17 cellular contexts compared by ENCODE assay signal in genomic region chr2:17543848-17544645, GRCh38. TPM values are rescaled to one million over a fixed set of nuclear protein-coding genes. Genes with fewer than 3 reads are reported as not detected.
DNase-seq lines count a peak whose midpoint lies in the region; ATAC-seq, FAIRE-seq and TF ChIP-seq lines count a peak whose summit lies in the region.
"Had no signal": no experiment of that assay in that cellular context is flagged by ENCODE, and none has a peak within 500 bp of the region (broad histone marks: within the 10 kb centered on the region; RNA-seq: fewer than 3 reads in every experiment).

No MANE protein-coding gene starts in this region.

- no peak overlapping the region for H3K27ac Mint-ChIP-seq in CD8-positive, alpha-beta memory T cell
- H3K27ac Mint-ChIP-seq: activated T-cell treated with anti-CD3 and anti-CD28 coated beads, Interleukin-2, amount 50 U/mL, for 72 hours; CD4-positive, alpha-beta T cell; natural killer cell had no signal

- H3K9me3 Mint-ChIP-seq in CD8-positive, alpha-beta memory T cell = peaks cover 0 to 12% (median 4%) of the 10 kb centered on the region in 5 donors
- H3K9me3 Mint-ChIP-seq: CD4-positive, alpha-beta T cell had no signal

- CTCF ChIA-PET in CD8-positive, alpha-beta memory T cell (lab: Charles Lee) = no interaction called here

- DNase-seq in astrocyte of the spinal cord (ENCODE audit: low read depth, low spot score) (peak; percentile 55), foreskin keratinocyte (peak; percentile 54 to 76), smooth muscle cell (lab: John Stamatoyannopoulos, UW; ENCODE audit: unreplicated experiment) (no peak), left cardiac atrium (no peak), GM12892 (ENCODE audit: insufficient read length) (no peak)
- no peak for DNase-seq in CD8-positive, alpha-beta memory T cell
- DNase-seq: activated CD4-positive, alpha-beta T cell treated with anti-CD3 and anti-CD28 coated beads for 48 hours; activated T-cell treated with anti-CD3 and anti-CD28 coated beads, Interleukin-2, amount 50 U/mL, for 72 hours; body of pancreas; CD4-positive, alpha-beta T cell; natural killer cell; PC-9; T-helper 1 cell had no signal

- peak overlapping the region; percentile 47 for H3K4me2 ChIP-seq in smooth muscle cell
- H3K4me2 ChIP-seq: PC-9 had no signal

- WGBS in smooth muscle cell (ENCODE audit: low lambda C conversion rate) = 50% methylated on average over 3 of the region's 3 CpGs

- H3K36me3 Mint-ChIP-seq in CD8-positive, alpha-beta memory T cell = peaks cover 0 to 7% (median 0%) of the 10 kb centered on the region in 3 donors
- H3K36me3 Mint-ChIP-seq: natural killer cell had no signal

- in situ Hi-C loops in astrocyte of the spinal cord (cut with HindIII; ENCODE audit: low sequenced_read_pairs) = no loop called here

- H3K4me3 Mint-ChIP-seq in CD8-positive, alpha-beta memory T cell = no peak overlapping the region
- H3K4me3 Mint-ChIP-seq: activated T-cell treated with anti-CD3 and anti-CD28 coated beads, Interleukin-2, amount 50 U/mL, for 72 hours; CD4-positive, alpha-beta T cell; natural killer cell had no signal

- H3K27ac ChIP-seq in HUES6 (ENCODE audit: low read depth, low read length) (peak overlapping the region; percentile 75), foreskin keratinocyte (no peak overlapping the region), smooth muscle cell (ENCODE audit: low read depth) (no peak overlapping the region)
- no peak overlapping the region for H3K27ac ChIP-seq in CD8-positive, alpha-beta memory T cell (ENCODE audit: low read depth, low read length)
- H3K27ac ChIP-seq: body of pancreas, PC-9 had no signal

- POLR2A ChIA-PET in CD8-positive, alpha-beta memory T cell (lab: Charles Lee) = no interaction called here

- H3F3A ChIP-seq in smooth muscle cell (ENCODE audit: low read depth) = no peaks in the 10 kb centered on the region

- no peak for FAIRE-seq in GM12892 (lab: Jason Lieb, UNC)
- FAIRE-seq: endothelial cell of umbilical vein had no signal

- H4K20me1 ChIP-seq in smooth muscle cell (ENCODE audit: low read depth) = no peaks in the 10 kb centered on the region

- peak overlapping the region; percentile 61 for H3K9ac ChIP-seq in HUES6 (ENCODE audit: low read length)
- no peak overlapping the region for H3K9ac ChIP-seq in smooth muscle cell (ENCODE audit: low read depth)

- H3K4me3 ChIP-seq in HUES6 (ENCODE audit: low read depth, low read length) (peak overlapping the region; percentile 83), astrocyte of the spinal cord (ENCODE audit: low read depth, low read length) (no peak overlapping the region), smooth muscle cell (no peak overlapping the region)
- no peak overlapping the region for H3K4me3 ChIP-seq in CD8-positive, alpha-beta memory T cell (ENCODE audit: low read length)
- H3K4me3 ChIP-seq: body of pancreas, PC-9 had no signal

- H3K4me1 ChIP-seq in HUES6 (ENCODE audit: control insufficient read depth, insufficient read depth, low read length) = peaks cover 63% of the 10 kb centered on the region
- H3K4me1 ChIP-seq in foreskin keratinocyte = peaks cover 19% of the 10 kb centered on the region
- peaks cover 52% of the 10 kb centered on the region for H3K4me1 ChIP-seq in smooth muscle cell (ENCODE audit: low read depth)
- H3K4me1 ChIP-seq in CD8-positive, alpha-beta memory T cell (ENCODE audit: insufficient read depth, low read length) = no peaks in the 10 kb centered on the region

- H2AFZ ChIP-seq in smooth muscle cell (ENCODE audit: low read depth) = no peak overlapping the region
- H2AFZ ChIP-seq: PC-9 had no signal

- no peaks in the 10 kb centered on the region for H3K4me1 Mint-ChIP-seq in CD8-positive, alpha-beta memory T cell
- H3K4me1 Mint-ChIP-seq: natural killer cell had no signal

- intact Hi-C loops in left cardiac atrium (cut with DNase I) = loop anchor here in 1 of 2 donors (5.0 kb wide), 1 partner anchor 103 kb away; no protein-coding TSS in a partner anchor

- H3K27me3 ChIP-seq in HUES6 (ENCODE audit: control insufficient read depth, insufficient read depth, low read length) (peaks cover 18% of the 10 kb centered on the region), foreskin keratinocyte (no peaks in the 10 kb centered on the region), smooth muscle cell (ENCODE audit: low read depth) (peaks cover 6% of the 10 kb centered on the region)
- H3K27me3 ChIP-seq in CD8-positive, alpha-beta memory T cell (ENCODE audit: insufficient read depth, low read length, poor library complexity, severe bottlenecking) = peaks cover 7% of the 10 kb centered on the region

- H3K36me3 ChIP-seq in HUES6 (ENCODE audit: control insufficient read depth, insufficient read depth, low read length) = no peaks in the 10 kb centered on the region
- H3K36me3 ChIP-seq in smooth muscle cell (ENCODE audit: low read depth) = no peaks in the 10 kb centered on the region
- H3K36me3 ChIP-seq in CD8-positive, alpha-beta memory T cell (ENCODE audit: insufficient read depth, low read length) = no peaks in the 10 kb centered on the region

- no peaks in the 10 kb centered on the region for H3K79me2 ChIP-seq in smooth muscle cell (ENCODE audit: low read depth)

- TF ChIP-seq POLR2A in GM12892 (IDR thresholded peaks at IDR 0.05; ENCODE audit: low read depth, low read length) = no peak

- peak; percentile 77 for ATAC-seq in foreskin keratinocyte
- ATAC-seq in left cardiac atrium = no peak
- ATAC-seq in HG03039 (IDR thresholded peaks at IDR 0.05; ENCODE audit: unreplicated experiment) = no peak
- ATAC-seq: activated T-cell treated with anti-CD3 and anti-CD28 coated beads, Interleukin-2, amount 50 U/mL, for 72 hours; body of pancreas; natural killer cell had no signal

- H3K27me3 Mint-ChIP-seq in CD8-positive, alpha-beta memory T cell = peaks cover 24 to 48% of the 10 kb centered on the region in 2 donors

- TF ChIP-seq CTCF in astrocyte of the spinal cord (IDR thresholded peaks at IDR 0.05; ENCODE audit: low read depth, low read length) (no peak), foreskin keratinocyte (conservative IDR thresholded peaks at IDR 0.05) (no peak), smooth muscle cell (IDR thresholded peaks at IDR 0.05; ENCODE audit: borderline replicate concordance, insufficient read depth, poor library complexity, severe bottlenecking) (no peak)

- no peaks in the 10 kb centered on the region for H3K9me3 ChIP-seq in HUES6 (ENCODE audit: control insufficient read depth, insufficient read depth, low read depth, low read length)
- no peaks in the 10 kb centered on the region for H3K9me3 ChIP-seq in smooth muscle cell (replicated peaks; ENCODE audit: low read depth)
- H3K9me3 ChIP-seq in CD8-positive, alpha-beta memory T cell (ENCODE audit: low read length) = no peaks in the 10 kb centered on the region
- H3K9me3 ChIP-seq: body of pancreas had no signal

RNA-seq across cellular contexts. Expression of gene VSNL1, which starts 3.6 kb away (rescaled TPM):
- total RNA-seq in foreskin keratinocyte = 4.2 and 5.3 TPM in 2 replicates
- 3.7 and 4.4 TPM in 2 replicates for polyA plus RNA-seq in foreskin keratinocyte
- total RNA-seq in smooth muscle cell = 0.99 and 2.8 TPM in 2 replicates
- 4.5 and 5.2 TPM in 2 replicates for polyA plus RNA-seq in smooth muscle cell
- not detected for total RNA-seq in CD8-positive, alpha-beta memory T cell
- not detected for polyA plus RNA-seq in CD8-positive, alpha-beta memory T cell
- total RNA-seq in left cardiac atrium = 10 to 100 TPM; 25.2 to 26.6 TPM
- 0.13 TPM for polyA plus RNA-seq in GM12892 (2012; ENCODE audit: missing spikeins)
- total RNA-seq: activated T-cell treated with anti-CD3 and anti-CD28 coated beads, Interleukin-2, amount 50 U/mL, for 72 hours; CD4-positive, alpha-beta T cell; endothelial cell of umbilical vein; natural killer cell; PC-9 had no signal
- polyA plus RNA-seq: endothelial cell of umbilical vein had no signal

RNA-seq across cellular contexts. Expression of gene RAD51AP2, which starts 25.8 kb away (rescaled TPM):
- 0.04 and 0.10 TPM in 2 replicates for total RNA-seq in foreskin keratinocyte
- 0.03 TPM in 1 of 2 replicates, not detected in the other for polyA plus RNA-seq in foreskin keratinocyte
- total RNA-seq in smooth muscle cell = 0.04 and 0.22 TPM in 2 replicates
- 0.06 and 0.12 TPM in 2 replicates for polyA plus RNA-seq in smooth muscle cell
- total RNA-seq in CD8-positive, alpha-beta memory T cell = not detected
- not detected for polyA plus RNA-seq in CD8-positive, alpha-beta memory T cell
- under 1 TPM; 0.16 to 0.18 TPM for total RNA-seq in left cardiac atrium
- not detected for polyA plus RNA-seq in GM12892 (2012; ENCODE audit: missing spikeins)
- total RNA-seq: activated T-cell treated with anti-CD3 and anti-CD28 coated beads, Interleukin-2, amount 50 U/mL, for 72 hours; CD4-positive, alpha-beta T cell; endothelial cell of umbilical vein; natural killer cell; PC-9; skeletal muscle tissue had no signal
- polyA plus RNA-seq: endothelial cell of umbilical vein had no signal

Comparison
In these comparisons a context has a peak if more than half of its experiments do, and no peak if none do; other contexts are left out.
1. DNase-seq: peak in astrocyte of the spinal cord (single experiment) and foreskin keratinocyte (2 of 2); none in smooth muscle cell (single experiment), CD8-positive, alpha-beta memory T cell (0 of 5), left cardiac atrium (single experiment) and GM12892 (single experiment).